ENCODE assay signal across 1 cellular context in genomic region chr15:78131295-78132021, GRCh38.
TF ChIP-seq lines count a peak whose summit lies in the region.

Gene CIB2 (minus strand): TSS chr15:78131445. CDS start chr15:78131215, 230 bp downstream.

TF ChIP-seq in K562, 482 proteins besides CTCF, POLR2A, EP300 and RAD21 (continued from another document and continues in another):
- TF ChIP-seq ZNF592 (IDR thresholded peaks at IDR 0.05): 0 out of 2 replicates have a peak, but pooled peaks have one; percentile 49
- 0 out of 2 replicates have a peak, but pooled peaks have one; percentile 37 for TF ChIP-seq MYC (IDR thresholded peaks at IDR 0.05; ENCODE audit: low read depth, low read length)
- no peak for TF ChIP-seq MYC (CRISPR knock-in tag; IDR thresholded peaks at IDR 0.05; ENCODE audit: borderline replicate concordance, low read depth)
- TF ChIP-seq TRIM25 (IDR thresholded peaks at IDR 0.05; ENCODE audit: borderline replicate concordance): no peak
- peak; percentile 63 for TF ChIP-seq SIN3B (IDR thresholded peaks at IDR 0.05; ENCODE audit: low read depth)
- peak in 1 of 2 experiments; percentile 62; a peak in 1 of 4 replicates for TF ChIP-seq TEAD1 (CRISPR knock-in tag; IDR thresholded peaks at IDR 0.05)
- peak; percentile 32; the same call in 1 of the 2 replicates for TF ChIP-seq FOXO4 (CRISPR knock-in tag; IDR thresholded peaks at IDR 0.05)
- TF ChIP-seq CREM (IDR thresholded peaks at IDR 0.05; ENCODE audit: low read depth): 0 out of 2 replicates have a peak, but pooled peaks have one; percentile 34
- peak; percentile 79 for TF ChIP-seq L3MBTL2 (IDR thresholded peaks at IDR 0.05)
- TF ChIP-seq IRF2 (CRISPR knock-in tag; IDR thresholded peaks at IDR 0.05): no peak
- peak; percentile 76; the same call in 1 of the 2 replicates for TF ChIP-seq AFF4 (CRISPR knock-in tag; IDR thresholded peaks at IDR 0.05)
- peak in 1 of 2 experiments; percentile 79; a peak in 2 of 4 replicates for TF ChIP-seq NONO (IDR thresholded peaks at IDR 0.05; ENCODE audit: low read depth in 2 of 2, low read length in 1 of 2)
- no peak for TF ChIP-seq BRD4 (IDR thresholded peaks at IDR 0.05)
- TF ChIP-seq SLC30A9 (CRISPR knock-in tag; IDR thresholded peaks at IDR 0.05): no peak
- TF ChIP-seq NR2C1 (IDR thresholded peaks at IDR 0.05): no peak
- TF ChIP-seq NR2C1 (tag; IDR thresholded peaks at IDR 0.05): peak; percentile 55
- no peak for TF ChIP-seq NR1H2 (CRISPR knock-in tag; IDR thresholded peaks at IDR 0.05)
- peak; percentile 79 for TF ChIP-seq HMGXB4 (CRISPR knock-in tag; IDR thresholded peaks at IDR 0.05)
- TF ChIP-seq ATF1 (CRISPR knock-in tag; IDR thresholded peaks at IDR 0.05): no peak
- TF ChIP-seq ATF1 (tag; IDR thresholded peaks at IDR 0.05): peak; percentile 50
- peak; percentile 77 for TF ChIP-seq PHF20 (IDR thresholded peaks at IDR 0.05; ENCODE audit: partially characterized antibody)
- peak; percentile 75 for TF ChIP-seq CHD1 (IDR thresholded peaks at IDR 0.05; ENCODE audit: low read length)
- TF ChIP-seq MCM5 (IDR thresholded peaks at IDR 0.05; ENCODE audit: low read depth): no peak
- peak; percentile 53; the same call in 1 of the 2 replicates for TF ChIP-seq NFRKB (IDR thresholded peaks at IDR 0.05; ENCODE audit: low read depth)
- no peak for TF ChIP-seq ZNF212 (CRISPR knock-in tag; IDR thresholded peaks at IDR 0.05)
- peak; percentile 77 for TF ChIP-seq CTBP1 (IDR thresholded peaks at IDR 0.05; ENCODE audit: borderline replicate concordance)
- peak; percentile 81 to 92 for TF ChIP-seq MAZ (CRISPR knock-in tag; conservative IDR thresholded peaks at IDR 0.05 in 1 of 2, IDR thresholded peaks at IDR 0.05 in 1 of 2)
- peak; percentile 63; the same call in 1 of the 2 replicates for TF ChIP-seq KLF13 (tag; IDR thresholded peaks at IDR 0.05; ENCODE audit: borderline replicate concordance, low read depth)
- TF ChIP-seq RCOR1 (IDR thresholded peaks at IDR 0.05; ENCODE audit: borderline replicate concordance in 1 of 2, low read depth in 2 of 2, low read length in 2 of 2): peak in 1 of 2 experiments; percentile 41; a peak in 1 of 4 replicates
- peak; percentile 43; the same call in 1 of the 2 replicates for TF ChIP-seq CREB3L1 (IDR thresholded peaks at IDR 0.05; ENCODE audit: borderline replicate concordance, low read depth)
- TF ChIP-seq KLF1 (tag; IDR thresholded peaks at IDR 0.05): peak; percentile 73
- TF ChIP-seq PREB (CRISPR knock-in tag; IDR thresholded peaks at IDR 0.05): peak; percentile 96
- TF ChIP-seq SAFB (IDR thresholded peaks at IDR 0.05; ENCODE audit: borderline replicate concordance, low read depth, low read length): peak; percentile 74
- peak; percentile 25; the same call in 1 of the 2 replicates for TF ChIP-seq ARID1B (IDR thresholded peaks at IDR 0.05)
- TF ChIP-seq PKNOX1 (IDR thresholded peaks at IDR 0.05): peak; percentile 37; the same call in 1 of the 2 replicates
- TF ChIP-seq PHF8 (IDR thresholded peaks at IDR 0.05; ENCODE audit: borderline replicate concordance, low read length): peak; percentile 88; the same call in 1 of the 2 replicates
- TF ChIP-seq HDGF (IDR thresholded peaks at IDR 0.05): no peak
- TF ChIP-seq ARNT (IDR thresholded peaks at IDR 0.05): no peak
- TF ChIP-seq TRIM24 (IDR thresholded peaks at IDR 0.05): no peak
- TF ChIP-seq GTF3C2 (IDR thresholded peaks at IDR 0.05; ENCODE audit: borderline replicate concordance, extremely low read depth, insufficient read length): peak; percentile 4
- TF ChIP-seq BRD9 (IDR thresholded peaks at IDR 0.05; ENCODE audit: low read depth, partially characterized antibody): peak; percentile 52
- TF ChIP-seq CREB1 (IDR thresholded peaks at IDR 0.05): no peak
- 0 out of 2 replicates have a peak, but pooled peaks have one; percentile 40 for TF ChIP-seq CREB1 (CRISPR knock-in tag; IDR thresholded peaks at IDR 0.05)
- peak in 1 of 2 experiments; percentile 55; a peak in 2 of 4 replicates for TF ChIP-seq FOXA3 (CRISPR knock-in tag; conservative IDR thresholded peaks at IDR 0.05 in 1 of 2, IDR thresholded peaks at IDR 0.05 in 1 of 2)
